In genomic region chr2:201072201-201072530, GRCh38 we compare ENCODE assay signal across 8 cellular contexts. TPM values are rescaled to one million over a fixed set of nuclear protein-coding genes. Genes with fewer than 3 reads are reported as not detected.
DNase-seq lines count a peak whose midpoint lies in the region; ATAC-seq, FAIRE-seq and TF ChIP-seq lines count a peak whose summit lies in the region.

No MANE protein-coding gene starts in this region.

- no peak for FAIRE-seq in GM12892 (lab: Jason Lieb, UNC)

- H3K27ac ChIP-seq in body of pancreas: peak overlapping the region; percentile 73 to 94 (median 88)

- TF ChIP-seq POLR2A in body of pancreas (IDR thresholded peaks at IDR 0.05): no peak
- TF ChIP-seq POLR2A in GM12892 (IDR thresholded peaks at IDR 0.05; ENCODE audit: low read depth, low read length): no peak

- H3K27me3 ChIP-seq in body of pancreas: no peaks in the 10 kb centered on the region
- H3K27me3 ChIP-seq in mononuclear cell (ENCODE audit: insufficient read depth, low read length): no peaks in the 10 kb centered on the region

- ATAC-seq in HG03354 (IDR thresholded peaks at IDR 0.05; ENCODE audit: poor library complexity, severe bottlenecking, unreplicated experiment) (peak; percentile 11), body of pancreas (no peak), HG02588 (IDR thresholded peaks at IDR 0.05; ENCODE audit: unreplicated experiment) (no peak), HG02970 (IDR thresholded peaks at IDR 0.05; ENCODE audit: low FRiP score, unreplicated experiment) (no peak)

- peak overlapping the region; percentile 96 for H3K4me3 ChIP-seq in GM08714 (ENCODE audit: low read length)
- peak overlapping the region; percentile 39 to 93 for H3K4me3 ChIP-seq in body of pancreas
- H3K4me3 ChIP-seq in mononuclear cell (ENCODE audit: low read length): peak overlapping the region; percentile 69

- no peaks in the 10 kb centered on the region for H3K36me3 ChIP-seq in body of pancreas (replicated peaks in 1 of 2; ENCODE audit: insufficient read depth in 1 of 2, low read depth in 2 of 2)

- 1% methylated on average over 5 of the region's 5 CpGs for WGBS in body of pancreas, 2 donors

- intact Hi-C loops in body of pancreas (cut with DNase I): loop anchor here (10.0 kb wide), 2 partner anchors 167 to 357 kb away; no protein-coding TSS in a partner anchor

- H3K9me3 ChIP-seq in body of pancreas (no peaks in the 10 kb centered on the region), mononuclear cell (ENCODE audit: low read depth, low read length) (no peaks in the 10 kb centered on the region)

- DNase-seq in body of pancreas (no peak), H4 (ENCODE audit: low spot score) (no peak), GM12892 (ENCODE audit: insufficient read length) (no peak)

- TF ChIP-seq CTCF in body of pancreas (IDR thresholded peaks at IDR 0.05): no peak

- H3K4me1 ChIP-seq in body of pancreas (peaks cover 36% of the 10 kb centered on the region), mononuclear cell (ENCODE audit: insufficient read depth, low read length) (peaks cover 50% of the 10 kb centered on the region)

RNA-seq across cellular contexts. Expression of gene NDUFB3, which starts 0.4 kb away (rescaled TPM):
- 10 to 100 TPM; 19.8 to 31.1 TPM for total RNA-seq in body of pancreas
- 13.9 TPM for total RNA-seq in mononuclear cell
- 136 and 151 TPM in 2 replicates for total RNA-seq in H4 (2014; rRNA removed; shearing (Covaris generic))
- polyA plus RNA-seq in GM12892 (2012; ENCODE audit: missing spikeins): 250 TPM

RNA-seq across cellular contexts. Expression of gene HYCC2, which starts 0.7 kb away (rescaled TPM):
- total RNA-seq in body of pancreas (10 to 100 TPM in 1 of 2 donors, 1 to 10 TPM in 1; 9.3 to 24.7 TPM), mononuclear cell (39.3 TPM)
- total RNA-seq in H4 (2014; rRNA removed; shearing (Covaris generic)): 2.2 and 6.1 TPM in 2 replicates
- 5.1 TPM for polyA plus RNA-seq in GM12892 (2012; ENCODE audit: missing spikeins)

RNA-seq across cellular contexts. Expression of gene CFLAR, which starts 43.8 kb away (rescaled TPM):
- total RNA-seq in body of pancreas (100 to 1,000 TPM in 1 of 2 donors, 10 to 100 TPM in 1; 83.3 to 113 TPM), mononuclear cell (376 TPM)
- total RNA-seq in H4 (2014; rRNA removed; shearing (Covaris generic)): 11.1 and 16.9 TPM in 2 replicates
- polyA plus RNA-seq in GM12892 (2012; ENCODE audit: missing spikeins): 246 TPM
